Comparison of ENCODE assay signal across 18 cellular contexts in genomic region chr2:240791211-240791800, GRCh38. TPM values are rescaled to one million over a fixed set of nuclear protein-coding genes. Genes with fewer than 3 reads are reported as not detected.
DNase-seq lines count a peak whose midpoint lies in the region; ATAC-seq and TF ChIP-seq lines count a peak whose summit lies in the region.
"Had no signal": no experiment of that assay in that cellular context is flagged by ENCODE, and none has a peak within 500 bp of the region (broad histone marks: within the 10 kb centered on the region; RNA-seq: fewer than 3 reads in every experiment).

No MANE protein-coding gene starts in this region.

- TF ChIP-seq CTCF in BE2C (IDR thresholded peaks at IDR 0.05; ENCODE audit: low read depth, low read length): no peak
- TF ChIP-seq CTCF in A673 (conservative IDR thresholded peaks at IDR 0.05; ENCODE audit: low read depth, low read length): no peak

- H3K4ac ChIP-seq in neuronal stem cell (ENCODE audit: low read length): peak overlapping the region; percentile 66

- H2BK120ac ChIP-seq in neuronal stem cell (ENCODE audit: low read depth, low read length): no peak overlapping the region

- H3K9me3 ChIP-seq in BE2C (no peaks in the 10 kb centered on the region), neuronal stem cell (replicated peaks in 1 of 2; ENCODE audit: control insufficient read depth in 2 of 2, insufficient read depth in 1 of 2, low read depth in 1 of 2, low read length in 2 of 2) (no peaks in the 10 kb centered on the region), A673 (ENCODE audit: low read depth, low read length, poor library complexity, severe bottlenecking) (no peaks in the 10 kb centered on the region)
- H3K9me3 ChIP-seq: BLaER1 treated with 17β-estradiol and CSF1 and Interleukin-3, amounts not matched to agents 10 nM and 100 nM had no signal

- CTCF ChIA-PET in A673 (lab: Charles Lee): no interaction called here

- H3K4me2 ChIP-seq in neuronal stem cell (ENCODE audit: insufficient read depth, low read length, poor library complexity, severe bottlenecking): no peak overlapping the region
- H3K4me2 ChIP-seq: BLaER1 treated with 17β-estradiol and CSF1 and Interleukin-3, amounts not matched to agents 10 nM and 100 nM; KMS-11; PC-9 had no signal

- H3K4me3 ChIP-seq in BE2C (ENCODE audit: low read depth, low read length) (no peak overlapping the region), neuronal stem cell (ENCODE audit: low read length in 2 of 2) (no peak overlapping the region), A673 (ENCODE audit: low read depth, low read length, poor library complexity, severe bottlenecking) (no peak overlapping the region)
- H3K4me3 ChIP-seq: BLaER1 treated with 17β-estradiol and CSF1 and Interleukin-3, amounts not matched to agents 10 nM and 100 nM; PC-9 had no signal

- H3K18ac ChIP-seq in neuronal stem cell (ENCODE audit: low read length): peak overlapping the region; percentile 80

- peak overlapping the region; percentile 81 for H3K27ac ChIP-seq in neuronal stem cell (replicated peaks; ENCODE audit: low read length)
- no peak overlapping the region for H3K27ac ChIP-seq in A673 (ENCODE audit: low read depth, low read length, poor library complexity, severe bottlenecking)
- H3K27ac ChIP-seq: BLaER1 treated with 17β-estradiol and CSF1 and Interleukin-3, amounts not matched to agents 10 nM and 100 nM; KMS-11; PC-9 had no signal

- H2BK5ac ChIP-seq in neuronal stem cell (ENCODE audit: low read length): peak overlapping the region; percentile 75

- peaks cover 25% of the 10 kb centered on the region for H3K79me1 ChIP-seq in neuronal stem cell (ENCODE audit: low read depth, low read length)

- no peak overlapping the region for H4K8ac ChIP-seq in neuronal stem cell (ENCODE audit: low read depth, low read length)

- H2AK5ac ChIP-seq in neuronal stem cell (ENCODE audit: low read depth, low read length): peak overlapping the region; percentile 92

- WGBS in neuronal stem cell (ENCODE audit: extremely low coverage in 2 of 2, insufficient read length in 2 of 2, insufficient replicate concordance in 1 of 2), 2 donors: no CpG with 5 or more reads among the region's 20 CpGs

- no peak overlapping the region for H2AFZ ChIP-seq in neuronal stem cell (ENCODE audit: low read length)
- H2AFZ ChIP-seq: PC-9 had no signal

- peak overlapping the region; percentile 96 for H3K14ac ChIP-seq in neuronal stem cell (ENCODE audit: low read length)

- no peaks in the 10 kb centered on the region for H3K4me1 ChIP-seq in BE2C
- peaks cover 17 to 23% of the 10 kb centered on the region in 2 donors for H3K4me1 ChIP-seq in neuronal stem cell (ENCODE audit: control insufficient read depth in 2 of 2, insufficient read depth in 1 of 2, low read depth in 1 of 2, low read length in 2 of 2)
- no peaks in the 10 kb centered on the region for H3K4me1 ChIP-seq in A673 (ENCODE audit: insufficient read depth, low read length, poor library complexity, severe bottlenecking)

- POLR2A ChIA-PET in A673 (lab: Charles Lee; ENCODE audit: low non-redundant PET): no interaction called here

- H2BK12ac ChIP-seq in neuronal stem cell (ENCODE audit: low read length): peak overlapping the region; percentile 90

- ATAC-seq in left ventricle myocardium superior: no peak
- ATAC-seq in GM18861 (IDR thresholded peaks at IDR 0.05; ENCODE audit: unreplicated experiment): no peak
- no peak for ATAC-seq in GM21447 (IDR thresholded peaks at IDR 0.05; ENCODE audit: unreplicated experiment)

- peak; percentile 6 for DNase-seq in activated CD8-positive, alpha-beta memory T cell treated with anti-CD3 and anti-CD28 coated beads, Interleukin-2, amount 50 U/mL, for 4 hours
- DNase-seq in activated CD8-positive, alpha-beta memory T cell treated with anti-CD3 and anti-CD28 coated beads for 24 hours: no peak
- peak; percentile 2 for DNase-seq in BE2C
- peak; percentile 9 for DNase-seq in left ventricle myocardium superior
- DNase-seq in neuronal stem cell (ENCODE audit: low spot score): no peak
- no peak for DNase-seq in A673 (ENCODE audit: low spot score)
- DNase-seq: DMS 273 treated with DMSO at 0.1 percent for 48 hours, H7, NCI-H1092, NCI-H146, NCI-H2081 treated with DMSO at 0.1 percent for 48 hours, NCI-H510A, PC-9 had no signal

- intact Hi-C loops in left ventricle myocardium superior (cut with micrococcal nuclease): no loop called here
- intact Hi-C loops in A673 (cut with micrococcal nuclease; ENCODE audit: unreplicated experiment): no loop called here

- no peaks in the 10 kb centered on the region; the same call in none of the 2 replicates for H3K36me3 ChIP-seq in BE2C
- peaks cover 38% of the 10 kb centered on the region in 2 donors for H3K36me3 ChIP-seq in neuronal stem cell (replicated peaks in 1 of 2; ENCODE audit: control insufficient read depth in 2 of 2, insufficient read depth in 2 of 2, low read length in 2 of 2)
- peaks cover 35% of the 10 kb centered on the region for H3K36me3 ChIP-seq in A673 (ENCODE audit: insufficient read depth, low read length, poor library complexity, severe bottlenecking)
- H3K36me3 ChIP-seq: BLaER1 treated with 17β-estradiol and CSF1 and Interleukin-3, amounts not matched to agents 10 nM and 100 nM had no signal

- peak overlapping the region; percentile 64 for H4K91ac ChIP-seq in neuronal stem cell (ENCODE audit: low read depth, low read length, poor library complexity)

- no TSS peak for BruUV-seq in A673 (replicated peaks; lab: Mats Ljungman, UMichigan)

- H3K9ac ChIP-seq in neuronal stem cell (ENCODE audit: low read depth, low read length, poor library complexity): peak overlapping the region; percentile 70
- H3K9ac ChIP-seq: BLaER1 treated with 17β-estradiol and CSF1 and Interleukin-3, amounts not matched to agents 10 nM and 100 nM; KMS-11 had no signal

- no peaks in the 10 kb centered on the region for H3K27me3 ChIP-seq in BE2C
- no peaks in the 10 kb centered on the region for H3K27me3 ChIP-seq in neuronal stem cell (ENCODE audit: control insufficient read depth in 3 of 3, insufficient read depth in 3 of 3, low read depth in 1 of 3, low read length in 3 of 3)
- H3K27me3 ChIP-seq in A673 (replicated peaks; ENCODE audit: insufficient read depth, low read depth, low read length, poor library complexity): no peaks in the 10 kb centered on the region
- H3K27me3 ChIP-seq: BLaER1 treated with 17β-estradiol and CSF1 and Interleukin-3, amounts not matched to agents 10 nM and 100 nM had no signal

- peak overlapping the region; percentile 64 for H2BK15ac ChIP-seq in neuronal stem cell (ENCODE audit: low read length)

- H3K23ac ChIP-seq in neuronal stem cell (ENCODE audit: low read depth, low read length, poor library complexity): no peak overlapping the region

RNA-seq across cellular contexts. Expression of gene KIF1A, which starts 28.7 kb away (rescaled TPM):
- 158 TPM for polyA plus RNA-seq in BE2C (2012; ENCODE audit: insufficient read depth, insufficient read length, low read depth)
- total RNA-seq in left ventricle myocardium superior (1.6 TPM), A673 (2021) (301 and 330 TPM in 2 replicates)
- polyA plus RNA-seq in neuronal stem cell (2013, experiment 1 of 2): 32.5 TPM
- polyA plus RNA-seq in neuronal stem cell (2013, experiment 2 of 2): 33.9 TPM
- total RNA-seq: MCF 10A, PC-9 had no signal

Comparison
In these comparisons a context has a peak if more than half of its experiments do, and no peak if none do; other contexts are left out.
1. DNase-seq: peak in activated CD8-positive, alpha-beta memory T cell treated with anti-CD3 and anti-CD28 coated beads, Interleukin-2, amount 50 U/mL, for 4 hours (single experiment), BE2C (single experiment) and left ventricle myocardium superior (single experiment); none in activated CD8-positive, alpha-beta memory T cell treated with anti-CD3 and anti-CD28 coated beads for 24 hours (single experiment), neuronal stem cell (single experiment) and A673 (single experiment).
2. RNA of gene KIF1A, which starts 28.7 kb away (total RNA-seq): 301 to 330 TPM in A673; 1.6 TPM in left ventricle myocardium superior (single experiment); every median in the first group is over 100 times any median in the second.